In the genomic region with DNA sequence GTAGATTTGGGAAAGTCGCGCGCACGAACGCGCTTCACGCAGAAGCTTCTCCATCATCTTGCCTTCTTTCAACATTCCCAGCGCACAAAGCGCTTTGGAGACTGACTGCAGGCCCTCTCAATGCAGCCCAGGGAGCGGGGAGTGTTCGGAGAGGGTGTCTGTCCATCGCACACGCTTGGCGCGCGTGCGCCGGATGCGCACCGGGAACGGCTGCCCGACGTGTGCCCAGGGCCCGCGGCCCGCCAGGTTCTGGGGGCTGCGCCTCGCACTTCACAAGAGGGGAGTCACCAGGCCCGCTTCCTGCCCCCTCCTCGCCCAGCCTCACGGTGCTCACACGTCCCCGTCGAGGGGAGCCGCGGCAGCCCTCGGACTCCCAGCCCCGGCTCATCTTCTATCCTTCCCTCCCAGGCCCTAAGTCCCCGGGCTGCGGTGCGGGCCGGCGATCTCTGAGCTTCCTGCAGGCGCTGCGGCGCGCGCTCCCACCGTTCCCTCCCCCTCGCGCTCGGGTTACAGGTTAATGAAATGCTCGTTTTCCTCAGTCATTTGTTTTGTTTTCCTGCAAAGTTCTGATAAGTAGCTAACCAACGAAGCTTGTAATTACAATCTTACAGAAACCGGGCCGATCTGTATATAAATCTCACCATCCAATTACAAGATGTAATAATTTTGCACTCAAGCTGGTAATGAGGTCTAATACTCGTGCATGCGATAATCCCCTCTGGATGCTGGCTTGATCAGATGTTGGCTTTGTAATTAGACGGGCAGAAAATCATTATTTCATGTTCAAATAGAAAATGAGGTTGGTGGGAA, we compare ENCODE assay signal across 18 cellular contexts. TPM values are rescaled to one million over a fixed set of nuclear protein-coding genes. Genes with fewer than 3 reads are reported as not detected.
DNase-seq lines count a peak whose midpoint lies in the region; FAIRE-seq and TF ChIP-seq lines count a peak whose summit lies in the region.
"Had no signal": no experiment of that assay in that cellular context is flagged by ENCODE, and none has a peak within 500 bp of the region (broad histone marks: within the 10 kb centered on the region; RNA-seq: fewer than 3 reads in every experiment).

No MANE protein-coding gene starts in this region.

- WGBS in H1 (ENCODE audit: extremely low coverage in 1 of 2, insufficient coverage in 1 of 2, insufficient read length in 1 of 2, insufficient replicate concordance in 2 of 2, low coverage in 1 of 2, low lambda C conversion rate in 2 of 2, missing lambda C conversion rate in 1 of 2), 2 experiments = 1% methylated on average over 50 of the region's 59 CpGs; no CpG with 5 or more reads in 1 of the 2 experiments
- no CpG with 5 or more reads among the region's 59 CpGs for WGBS in mesendoderm (ENCODE audit: extremely low coverage, insufficient coverage, low lambda C conversion rate)

- TF ChIP-seq EP300 in H1 (IDR thresholded peaks at IDR 0.05; ENCODE audit: borderline replicate concordance in 1 of 2, low read depth in 2 of 2, low read length in 2 of 2) = no peak

- CTCF ChIA-PET in H1 (lab: Charles Lee; ENCODE audit: partially characterized antibody) = interaction anchor here (1.0 to 2.1 kb wide), 6 partner anchors 8 to 649 kb away, joined by 3 to 4 read pairs (median 3); no protein-coding TSS in a partner anchor

- H3K27me3 ChIP-seq in H7 (ENCODE audit: control insufficient read depth, insufficient read depth, low read length) (peaks cover 71% of the 10 kb centered on the region), H1 (replicated peaks in 1 of 4; ENCODE audit: control insufficient read depth in 3 of 4, extremely low read depth in 1 of 4, insufficient read depth in 3 of 4, low read length in 3 of 4) (peaks cover 53 to 86% (median 68%) of the 10 kb centered on the region in 4 experiments), mesendoderm (ENCODE audit: insufficient read depth, low read length, poor library complexity) (peaks cover 30% of the 10 kb centered on the region), dorsolateral prefrontal cortex (peaks cover 14 to 92% (median 81%) of the 10 kb centered on the region in 45 donors)
- H3K27me3 ChIP-seq: MG63 had no signal

- H3K36me3 Mint-ChIP-seq in T-helper 2 cell treated with Interferon-gamma antibody and Interleukin-4, amounts not matched to agents 5 μg/mL and 100 μg/mL, for 36 hours (ENCODE audit: low read depth) = peaks cover 13% of the 10 kb centered on the region

- H3K4me2 ChIP-seq in H1 (ENCODE audit: insufficient read depth in 1 of 2, low read depth in 2 of 2, low read length in 2 of 2) = peak overlapping the region; percentile 77 to 81
- H3K4me2 ChIP-seq in mesendoderm (ENCODE audit: low read length) = peak overlapping the region; percentile 3

- H3K4me3 ChIP-seq in H7 (ENCODE audit: insufficient read depth, low read depth, low read length) (peak overlapping the region; percentile 40), H1 (ENCODE audit: extremely low read depth in 1 of 4, insufficient read depth in 2 of 4, low read depth in 3 of 4, low read length in 4 of 4) (peak overlapping the region; percentile 29 to 57 (median 42); a peak in 7 of 8 replicates), mesendoderm (ENCODE audit: low read length) (no peak overlapping the region), dorsolateral prefrontal cortex (no peak overlapping the region)
- H3K4me3 ChIP-seq: MG63 had no signal

- TF ChIP-seq CTCF in H1 (IDR thresholded peaks at IDR 0.05; ENCODE audit: control extremely low read depth in 1 of 3, insufficient read depth in 1 of 3, low read depth in 1 of 3, low read length in 3 of 3) (no peak), dorsolateral prefrontal cortex (IDR thresholded peaks at IDR 0.05 in 54 of 56, conservative IDR thresholded peaks at IDR 0.05 in 2 of 56; ENCODE audit: low read depth in 1 of 56, partially characterized antibody in 56 of 56) (no peak)

- TF ChIP-seq POLR2A in H1 (IDR thresholded peaks at IDR 0.05; ENCODE audit: control extremely low read depth in 1 of 2, low read depth in 2 of 2, low read length in 2 of 2) = no peak

- no peaks in the 10 kb centered on the region for H3K36me3 ChIP-seq in H7 (replicated peaks; ENCODE audit: control insufficient read depth, insufficient read depth, low read length)
- H3K36me3 ChIP-seq in H1 (ENCODE audit: control insufficient read depth in 2 of 4, insufficient read depth in 4 of 4, low read length in 3 of 4) = peaks cover 0 to 2% (median 0%) of the 10 kb centered on the region in 4 experiments; a peak in 1 of 8 replicates
- no peaks in the 10 kb centered on the region for H3K36me3 ChIP-seq in mesendoderm (ENCODE audit: control insufficient read depth, insufficient read depth, low read length)
- H3K36me3 ChIP-seq: right atrium auricular region had no signal

- no peak overlapping the region for H3K4ac ChIP-seq in H1 (replicated peaks; ENCODE audit: insufficient read length, low read depth, low read length)
- no peak overlapping the region for H3K4ac ChIP-seq in mesendoderm (ENCODE audit: low read depth, low read length)

- peak; percentile 85 for FAIRE-seq in H1 (lab: Jason Lieb, UNC)
- FAIRE-seq: urothelium cell line had no signal

- H3K27ac Mint-ChIP-seq in T-helper 2 cell treated with Interferon-gamma antibody and Interleukin-4, amounts not matched to agents 5 μg/mL and 100 μg/mL, for 36 hours = peak overlapping the region; percentile 55
- H3K27ac Mint-ChIP-seq: naive thymus-derived CD8-positive, alpha-beta T cell had no signal

- H2AK5ac ChIP-seq in H1 (ENCODE audit: low read depth, low read length) (no peak overlapping the region), mesendoderm (ENCODE audit: low read length) (no peak overlapping the region)

- H2BK15ac ChIP-seq in H1 (ENCODE audit: low read length) (no peak overlapping the region), mesendoderm (replicated peaks; ENCODE audit: low read depth) (no peak overlapping the region)

- H4K20me1 ChIP-seq in H1 (replicated peaks in 1 of 2; ENCODE audit: control insufficient read depth in 1 of 2, insufficient read depth in 2 of 2, low read length in 2 of 2) = peaks cover 0 to 3% of the 10 kb centered on the region in 2 experiments

- no peak overlapping the region for H3K14ac ChIP-seq in H1 (ENCODE audit: insufficient read length)

- H4K8ac ChIP-seq in H1 (ENCODE audit: extremely low read depth, insufficient read depth, low read length) (peak overlapping the region; percentile 66; the same call in 1 of the 2 replicates), mesendoderm (ENCODE audit: low read depth, low read length) (no peak overlapping the region)

- DNase-seq in T-helper 2 cell treated with Interferon-gamma antibody and Interleukin-4, amounts not matched to agents 5 μg/mL and 100 μg/mL, for 36 hours (ENCODE audit: low spot score) = no peak
- DNase-seq in T-helper 2 cell (no peak), H7 (peak; percentile 87), H1 (ENCODE audit: low read depth in 1 of 2, low spot score in 2 of 2) (peak in 1 of 2 experiments; percentile 76), mesendoderm (peak; percentile 69), NCI-H446 treated with DMSO at 0.1 percent for 48 hours (lab: John Stamatoyannopoulos, UW) (no peak), NCI-H2196 (lab: John Stamatoyannopoulos, UW; ENCODE audit: unreplicated experiment) (no peak), dorsolateral prefrontal cortex (no peak)
- DNase-seq: MG63; naive thymus-derived CD8-positive, alpha-beta T cell; NCI-H2081 treated with DMSO at 0.1 percent for 48 hours; SHP77 treated with DMSO at 0.1 percent for 48 hours; stimulated activated CD4-positive, alpha-beta T cell treated with anti-CD3 and anti-CD28 coated beads, Interleukin-4, amount 100 ng/mL, for 24 hours had no signal

- H3K4me1 Mint-ChIP-seq in T-helper 2 cell treated with Interferon-gamma antibody and Interleukin-4, amounts not matched to agents 5 μg/mL and 100 μg/mL, for 36 hours (ENCODE audit: low read depth) = peaks cover 18% of the 10 kb centered on the region

- TF ChIP-seq RAD21 in H1 (IDR thresholded peaks at IDR 0.05 in 1 of 2, conservative IDR thresholded peaks at IDR 0.05 in 1 of 2; ENCODE audit: low read depth in 2 of 2, low read length in 2 of 2) = no peak; a peak in 1 of 4 replicates

- POLR2A ChIA-PET in H1 (lab: Charles Lee; ENCODE audit: partially characterized antibody) = interaction anchor here (0.5 to 0.6 kb wide), 2 partner anchors 118 to 148 kb away, joined by 3 to 4 read pairs; no protein-coding TSS in a partner anchor

- no peaks in the 10 kb centered on the region for H3K79me2 ChIP-seq in H1 (ENCODE audit: control insufficient read depth in 1 of 2, insufficient read depth in 2 of 2, low read length in 2 of 2)
- no peaks in the 10 kb centered on the region for H3K79me2 ChIP-seq in mesendoderm (ENCODE audit: control insufficient read depth, insufficient read depth, low read length)

- no peaks in the 10 kb centered on the region for H3K9me3 ChIP-seq in H1 (ENCODE audit: insufficient read depth in 2 of 2, low read depth in 1 of 2, low read length in 1 of 2)
- H3K9me3 ChIP-seq: MG63, right atrium auricular region had no signal

- H2AFZ ChIP-seq in H1 (ENCODE audit: low read length) = no peak overlapping the region

- peaks cover 80% of the 10 kb centered on the region for H3K27me3 Mint-ChIP-seq in T-helper 2 cell treated with Interferon-gamma antibody and Interleukin-4, amounts not matched to agents 5 μg/mL and 100 μg/mL, for 36 hours (ENCODE audit: low read depth)

- H3K27ac ChIP-seq in H1 (ENCODE audit: low read depth, low read length) (no peak overlapping the region), mesendoderm (ENCODE audit: low read depth, low read length) (no peak overlapping the region), dorsolateral prefrontal cortex (no peak overlapping the region)
- H3K27ac ChIP-seq: C4-2B, right atrium auricular region had no signal

- no peak overlapping the region for H3K56ac ChIP-seq in H1 (replicated peaks; ENCODE audit: insufficient read length, low read depth, low read length)
- H3K56ac ChIP-seq in mesendoderm (ENCODE audit: low read length) = peak overlapping the region; percentile 73

- H3K79me1 ChIP-seq in H1 (ENCODE audit: low read depth, low read length) = no peaks in the 10 kb centered on the region
- no peaks in the 10 kb centered on the region for H3K79me1 ChIP-seq in mesendoderm (ENCODE audit: low read length)

- peaks cover 36% of the 10 kb centered on the region for H3K23me2 ChIP-seq in H1 (ENCODE audit: low read depth, low read length)

- intact Hi-C loops in dorsolateral prefrontal cortex (cut with DNase I) = loop anchor here in 1 of 2 donors (10.0 kb wide), 1 partner anchor 645 kb away; the partner anchor contains the start of gene IRX5

- peak overlapping the region; percentile 43; the same call in 1 of the 2 replicates for H2BK12ac ChIP-seq in H1 (ENCODE audit: low read depth, low read length)

- no peak overlapping the region; the same call in 1 of the 2 replicates for H3K18ac ChIP-seq in H1 (ENCODE audit: extremely low read depth, low read length)
- no peak overlapping the region for H3K18ac ChIP-seq in mesendoderm (ENCODE audit: low read length)

- peaks cover 4% of the 10 kb centered on the region for H3K9me3 Mint-ChIP-seq in T-helper 2 cell treated with Interferon-gamma antibody and Interleukin-4, amounts not matched to agents 5 μg/mL and 100 μg/mL, for 36 hours
- H3K9me3 Mint-ChIP-seq: activated naive CD4-positive, alpha-beta T cell treated with anti-CD3 and anti-CD28 coated beads, Interleukin-2, amount 50 U/mL, for 72 hours had no signal

- no peak overlapping the region for H4K5ac ChIP-seq in H1 (ENCODE audit: insufficient read length, low read depth, low read length)
- H4K5ac ChIP-seq in mesendoderm (ENCODE audit: low read length) = no peak overlapping the region

- H2BK20ac ChIP-seq in H1 (ENCODE audit: low read length) = no peak overlapping the region; the same call in 1 of the 2 replicates

- peak overlapping the region; percentile 18 for H3K4me3 Mint-ChIP-seq in T-helper 2 cell treated with Interferon-gamma antibody and Interleukin-4, amounts not matched to agents 5 μg/mL and 100 μg/mL, for 36 hours
- H3K4me3 Mint-ChIP-seq: central memory CD8-positive, alpha-beta T cell had no signal

- H3K23ac ChIP-seq in H1 (ENCODE audit: insufficient read length) (no peak overlapping the region), mesendoderm (ENCODE audit: low read length) (peak overlapping the region; percentile 59)

- H4K91ac ChIP-seq in H1 (replicated peaks; ENCODE audit: insufficient read length, low read length) = no peak overlapping the region

- peaks cover 0 to 17% (median 11%) of the 10 kb centered on the region in 4 experiments; a peak in 6 of 7 replicates for H3K4me1 ChIP-seq in H1 (replicated peaks in 1 of 4; ENCODE audit: control insufficient read depth in 3 of 4, insufficient read depth in 4 of 4, low read length in 3 of 4)
- peaks cover 3% of the 10 kb centered on the region for H3K4me1 ChIP-seq in mesendoderm (ENCODE audit: control insufficient read depth, low read depth, low read length)

- no peak overlapping the region for H3K9ac ChIP-seq in H1 (replicated peaks in 1 of 4; ENCODE audit: extremely low read depth in 1 of 4, low read depth in 3 of 4, low read length in 3 of 4)
- H3K9ac ChIP-seq in mesendoderm (ENCODE audit: low read length) = peak overlapping the region; percentile 31

- H2BK5ac ChIP-seq in H1 (ENCODE audit: low read depth, low read length) (no peak overlapping the region), mesendoderm (ENCODE audit: low read length) (no peak overlapping the region)

- H2BK120ac ChIP-seq in H1 (replicated peaks; ENCODE audit: low read depth, low read length) (no peak overlapping the region), mesendoderm (ENCODE audit: low read depth, low read length) (no peak overlapping the region)

RNA-seq across cellular contexts. Expression of gene IRX3, which starts 2.9 kb away (rescaled TPM):
- total RNA-seq in H7 (2014; rRNA removed; shearing (Covaris generic)) = 2.8 and 4.1 TPM in 2 replicates
- 1.6 and 2.9 TPM in 2 replicates for total RNA-seq in H1 (2021; fragmentation: NEBNext Ultra II Directional; extraction: Animal tissue kit (Norgen Biotek cat#: 25700))
- polyA plus RNA-seq in H1 (2011; rRNA removed) = 0.50 and 1.7 TPM in 2 replicates
- polyA plus RNA-seq in H1 (2011; cell fraction: cytosol; rRNA removed) = 1.6 TPM
- 1.5 TPM for polyA plus RNA-seq in H1 (2011; cell fraction: nucleus; rRNA removed)
- polyA plus RNA-seq in H1 (2012, experiment 1 of 2) = 1.2 to 1.8 TPM (median 1.5 TPM) in 4 replicates
- 1.2 TPM for polyA plus RNA-seq in H1 (2012, experiment 2 of 2)
- polyA plus RNA-seq in H1 (2013, experiment 1 of 2) = 1.6 TPM
- 2.4 TPM for polyA plus RNA-seq in H1 (2013, experiment 2 of 2)
- polyA minus RNA-seq in H1 (2011; rRNA and poly(A)+ RNA removed) = 0.13 TPM in 1 of 2 replicates, not detected in the other
- 2.6 TPM for polyA minus RNA-seq in H1 (2011; cell fraction: cytosol; rRNA and poly(A)+ RNA removed)
- polyA minus RNA-seq in H1 (2011; cell fraction: nucleus; rRNA and poly(A)+ RNA removed) = 1.8 TPM
- polyA plus RNA-seq in mesendoderm (2013, experiment 1 of 2) = 1.6 TPM
- polyA plus RNA-seq in mesendoderm (2013, experiment 2 of 2) = 2.3 TPM
- total RNA-seq in dorsolateral prefrontal cortex = 1 to 10 TPM in 3 of 120 experiments, under 1 TPM in 27, not detected in 90; 0.16 to 2.1 (median 0.51) TPM
- total RNA-seq: activated naive CD4-positive, alpha-beta T cell treated with anti-CD3 and anti-CD28 coated beads, Interleukin-2, amount 50 U/mL, for 72 hours; naive thymus-derived CD8-positive, alpha-beta T cell had no signal
- polyA plus RNA-seq: naive thymus-derived CD8-positive, alpha-beta T cell had no signal

Comparison
In these comparisons a context has a peak if more than half of its experiments do, and no peak if none do; other contexts are left out.
1. DNase-seq: peak in H7 (single experiment) and mesendoderm (single experiment); none in T-helper 2 cell treated with Interferon-gamma antibody and Interleukin-4, amounts not matched to agents 5 μg/mL and 100 μg/mL, for 36 hours (single experiment), T-helper 2 cell (0 of 5), NCI-H446 treated with DMSO at 0.1 percent for 48 hours (single experiment), NCI-H2196 (single experiment) and dorsolateral prefrontal cortex (0 of 10).
2. H3K4me3 ChIP-seq: peak in H7 (single experiment) and H1 (4 of 4); none in mesendoderm (single experiment) and dorsolateral prefrontal cortex (0 of 59).